1 cellular context compared by ENCODE assay signal in genomic region chr17:46167826-46168569, GRCh38.
A peak's percentile ranks its signal among the peaks of the same experiment; 100 is the strongest.
TF ChIP-seq lines count a peak whose summit lies in the region.

No MANE protein-coding gene starts in this region.

TF ChIP-seq in HepG2, 621 proteins besides CTCF, POLR2A, EP300 and RAD21 (continued from another document and continues in another):
- TF ChIP-seq BATF2 (CRISPR knock-in tag; IDR thresholded peaks at IDR 0.05) = no peak
- no peak for TF ChIP-seq TBL1XR1 (IDR thresholded peaks at IDR 0.05; ENCODE audit: borderline replicate concordance, low read length, partially characterized antibody)
- TF ChIP-seq SMAD3 (CRISPR knock-in tag; IDR thresholded peaks at IDR 0.05) = no peak
- no peak for TF ChIP-seq ZNF33B (CRISPR knock-in tag; IDR thresholded peaks at IDR 0.05)
- TF ChIP-seq AHDC1 (CRISPR knock-in tag; IDR thresholded peaks at IDR 0.05; ENCODE audit: borderline replicate concordance) = peak; percentile 36; the same call in 1 of the 2 replicates
- no peak for TF ChIP-seq SRY (CRISPR knock-in tag; IDR thresholded peaks at IDR 0.05)
- TF ChIP-seq SOX5 (CRISPR knock-in tag; IDR thresholded peaks at IDR 0.05; ENCODE audit: borderline replicate concordance) = peak; percentile 47; the same call in 1 of the 2 replicates
- no peak for TF ChIP-seq ZFP1 (CRISPR knock-in tag; IDR thresholded peaks at IDR 0.05)
- no peak for TF ChIP-seq ZZZ3 (CRISPR knock-in tag; IDR thresholded peaks at IDR 0.05; ENCODE audit: borderline replicate concordance)
- TF ChIP-seq KDM3A (CRISPR knock-in tag; IDR thresholded peaks at IDR 0.05; ENCODE audit: low read depth) = no peak
- no peak for TF ChIP-seq FOXK1 (CRISPR knock-in tag; IDR thresholded peaks at IDR 0.05; ENCODE audit: borderline replicate concordance, low read depth)
- no peak for TF ChIP-seq ZNF446 (CRISPR knock-in tag; IDR thresholded peaks at IDR 0.05)
- no peak for TF ChIP-seq TARDBP (CRISPR knock-in tag; IDR thresholded peaks at IDR 0.05)
- no peak for TF ChIP-seq MIXL1 (CRISPR knock-in tag; IDR thresholded peaks at IDR 0.05)
- TF ChIP-seq ZNF30 (CRISPR knock-in tag; IDR thresholded peaks at IDR 0.05) = no peak
- no peak for TF ChIP-seq POGK (CRISPR knock-in tag; conservative IDR thresholded peaks at IDR 0.05)
- TF ChIP-seq STAG1 (CRISPR knock-in tag; IDR thresholded peaks at IDR 0.05) = no peak
- TF ChIP-seq PITX1 (CRISPR knock-in tag; IDR thresholded peaks at IDR 0.05) = no peak
- no peak for TF ChIP-seq ZNF138 (CRISPR knock-in tag; IDR thresholded peaks at IDR 0.05; ENCODE audit: low read depth)
- no peak for TF ChIP-seq NR2F6 (IDR thresholded peaks at IDR 0.05)
- no peak for TF ChIP-seq NR2F6 (CRISPR knock-in tag; IDR thresholded peaks at IDR 0.05)
- no peak for TF ChIP-seq ZNF710 (CRISPR knock-in tag; IDR thresholded peaks at IDR 0.05; ENCODE audit: borderline replicate concordance)
- TF ChIP-seq PRDM15 (CRISPR knock-in tag; IDR thresholded peaks at IDR 0.05) = no peak
- no peak for TF ChIP-seq ZMAT3 (CRISPR knock-in tag; conservative IDR thresholded peaks at IDR 0.05)
- TF ChIP-seq NFATC3 (CRISPR knock-in tag; IDR thresholded peaks at IDR 0.05) = no peak
- TF ChIP-seq RNF2 (conservative IDR thresholded peaks at IDR 0.05; ENCODE audit: low read depth) = no peak
- no peak for TF ChIP-seq TFDP2 (CRISPR knock-in tag; IDR thresholded peaks at IDR 0.05)
- TF ChIP-seq KLF12 (CRISPR knock-in tag; IDR thresholded peaks at IDR 0.05; ENCODE audit: borderline replicate concordance) = no peak
- TF ChIP-seq ZNF276 (CRISPR knock-in tag; IDR thresholded peaks at IDR 0.05; ENCODE audit: low read depth) = no peak
- no peak for TF ChIP-seq SMAD1 (CRISPR knock-in tag; IDR thresholded peaks at IDR 0.05; ENCODE audit: borderline replicate concordance, low read depth)
- TF ChIP-seq RBM22 (optimal IDR thresholded peaks at IDR 0.05; ENCODE audit: low read length) = peak; percentile 55
- no peak for TF ChIP-seq NR3C1 (CRISPR knock-in tag; IDR thresholded peaks at IDR 0.05)
- TF ChIP-seq ZBTB34 (CRISPR knock-in tag; IDR thresholded peaks at IDR 0.05) = no peak
- TF ChIP-seq ZBTB3 (CRISPR knock-in tag; IDR thresholded peaks at IDR 0.05; ENCODE audit: borderline replicate concordance, low read depth) = no peak
- TF ChIP-seq CREM (IDR thresholded peaks at IDR 0.05) = no peak
- TF ChIP-seq CREM (CRISPR knock-in tag; IDR thresholded peaks at IDR 0.05) = no peak
- no peak for TF ChIP-seq ZNF7 (CRISPR knock-in tag; IDR thresholded peaks at IDR 0.05)
- no peak for TF ChIP-seq ZIK1 (CRISPR knock-in tag; IDR thresholded peaks at IDR 0.05; ENCODE audit: borderline replicate concordance, low read depth)
- no peak for TF ChIP-seq JUNB (CRISPR knock-in tag; IDR thresholded peaks at IDR 0.05; ENCODE audit: borderline replicate concordance)
- TF ChIP-seq ZSCAN31 (CRISPR knock-in tag; IDR thresholded peaks at IDR 0.05; ENCODE audit: low read depth) = no peak
- no peak for TF ChIP-seq ZNF10 (CRISPR knock-in tag; IDR thresholded peaks at IDR 0.05; ENCODE audit: borderline replicate concordance, low read depth)
- TF ChIP-seq KLF6 (CRISPR knock-in tag; IDR thresholded peaks at IDR 0.05) = no peak
- no peak for TF ChIP-seq ZNF282 (IDR thresholded peaks at IDR 0.05; ENCODE audit: partially characterized antibody)
